ENCODE assay signal across 8 cellular contexts in the genomic region with DNA sequence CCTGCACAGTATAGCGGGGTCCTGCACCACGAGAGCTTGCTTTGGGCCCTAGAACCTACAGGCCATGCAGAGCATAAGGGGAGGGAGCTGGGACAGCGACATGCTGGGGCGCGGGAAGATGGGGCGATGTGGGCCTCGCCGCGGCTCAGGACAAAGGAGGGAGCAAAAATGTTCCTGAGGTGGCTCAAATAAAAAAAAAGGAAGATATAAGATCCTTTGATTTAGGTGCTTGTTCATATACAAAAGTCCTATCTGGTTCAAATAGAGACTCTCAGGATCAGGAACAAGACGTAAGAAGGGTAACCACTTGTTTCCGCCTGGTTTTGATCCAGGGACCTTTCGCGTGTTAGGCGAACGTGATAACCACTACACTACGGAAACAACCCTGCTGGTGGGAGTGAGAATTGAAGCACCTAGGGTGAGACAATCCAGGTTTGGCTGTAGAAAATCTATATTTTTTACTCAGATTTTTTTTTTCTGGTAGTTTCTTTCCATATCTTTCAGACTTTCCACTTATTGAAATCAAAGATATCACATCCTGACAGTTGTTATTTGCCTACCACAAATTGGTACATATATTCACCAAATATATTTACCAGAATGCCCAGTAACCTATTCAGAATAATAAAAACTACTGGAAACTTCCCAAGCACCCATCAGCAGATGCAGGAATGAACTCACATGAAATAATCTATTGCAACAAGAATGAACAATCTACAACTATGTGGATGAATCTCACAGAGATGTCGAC.
DNase-seq lines count a peak whose midpoint lies in the region; ATAC-seq, FAIRE-seq and TF ChIP-seq lines count a peak whose summit lies in the region.

No MANE protein-coding gene starts in this region.

- H2AFZ ChIP-seq in endothelial cell of umbilical vein (ENCODE audit: low read depth, low read length): no peak overlapping the region

- dilution Hi-C loops in endothelial cell of umbilical vein (cut with MboI; ENCODE audit: extremely low pct_ligation_motif_present, low sequenced_read_pairs): no loop called here

- H3K4me3 ChIP-seq in endothelial cell of umbilical vein (replicated peaks in 1 of 3; ENCODE audit: insufficient read depth in 1 of 3, low read depth in 1 of 3, low read length in 3 of 3): no peak overlapping the region

- in situ Hi-C loops in SK-MEL-5 (cut with HindIII; ENCODE audit: low pct_unique_long_range_greater_than_20kb, low sequenced_read_pairs): no loop called here

- peak overlapping the region; percentile 12 for H3K4me2 ChIP-seq in endothelial cell of umbilical vein (ENCODE audit: insufficient read depth, low read length)

- no peaks in the 10 kb centered on the region for H3K79me2 ChIP-seq in endothelial cell of umbilical vein (ENCODE audit: control insufficient read depth, insufficient read depth, low read length)

- no peak overlapping the region for H3K9ac ChIP-seq in endothelial cell of umbilical vein (replicated peaks; ENCODE audit: extremely low read depth, insufficient read depth, low read length)

- H4K20me1 ChIP-seq in endothelial cell of umbilical vein (replicated peaks; ENCODE audit: control insufficient read depth, extremely low read depth, insufficient read depth, low read length): no peaks in the 10 kb centered on the region

- no peaks in the 10 kb centered on the region for H3K9me1 ChIP-seq in endothelial cell of umbilical vein (replicated peaks; ENCODE audit: control insufficient read depth, extremely low read depth, insufficient read depth, low read length)

- no peaks in the 10 kb centered on the region for H3K36me3 ChIP-seq in endothelial cell of umbilical vein (ENCODE audit: control insufficient read depth in 2 of 2, extremely low read depth in 1 of 2, insufficient read depth in 2 of 2, low read length in 2 of 2)

- no TSS peak for BruUV-seq in endothelial cell of umbilical vein (replicated peaks; lab: Mats Ljungman, UMichigan)

- DNase-seq in EL (peak; percentile 82), SK-MEL-5 (ENCODE audit: low read depth, low spot score) (peak; percentile 97), endothelial cell of umbilical vein (ENCODE audit: low read depth, low spot score) (peak; percentile 22), HTR-8/SVneo (ENCODE audit: insufficient read length, low spot score) (no peak)
- peak; percentile 39 for DNase-seq in stimulated activated CD4-positive, alpha-beta T cell treated with anti-CD3 and anti-CD28 coated beads, Interleukin-12 subunit alpha, Interleukin-12 subunit beta, amount 100 ng/mL, for 4 hours

- POLR2A ChIA-PET in endothelial cell of umbilical vein (lab: Charles Lee): no interaction called here

- intact Hi-C loops in endothelial cell of umbilical vein (cut with micrococcal nuclease): no loop called here

- no peak for TF ChIP-seq POLR2A in endothelial cell of umbilical vein (IDR thresholded peaks at IDR 0.05; ENCODE audit: low read depth, low read length)

- ATAC-seq in HG03432 (IDR thresholded peaks at IDR 0.05; ENCODE audit: unreplicated experiment) (peak; percentile 57), GM21717 (IDR thresholded peaks at IDR 0.05; ENCODE audit: unreplicated experiment) (no peak), GM18520 (IDR thresholded peaks at IDR 0.05; ENCODE audit: unreplicated experiment) (no peak)

- H3K4me1 ChIP-seq in endothelial cell of umbilical vein (ENCODE audit: control insufficient read depth, extremely low read depth, insufficient read depth, low read length): no peaks in the 10 kb centered on the region

- H3K27me3 ChIP-seq in endothelial cell of umbilical vein (ENCODE audit: control insufficient read depth in 2 of 2, insufficient read depth in 2 of 2, low read length in 2 of 2): peaks cover 0 to 2% of the 10 kb centered on the region in 2 experiments

- H3K9me3 ChIP-seq in endothelial cell of umbilical vein (replicated peaks; ENCODE audit: control insufficient read depth, insufficient read depth, low read length): no peaks in the 10 kb centered on the region

- FAIRE-seq in endothelial cell of umbilical vein (lab: Jason Lieb, UNC): no peak
- FAIRE-seq in HTR-8/SVneo (lab: Jason Lieb, UNC): no peak

- TF ChIP-seq CTCF in endothelial cell of umbilical vein (IDR thresholded peaks at IDR 0.05; ENCODE audit: extremely low read depth in 1 of 2, insufficient read depth in 1 of 2, low read depth in 1 of 2, low read length in 2 of 2): peak in 1 of 2 donors; percentile 17

- CTCF ChIA-PET in endothelial cell of umbilical vein (lab: Charles Lee): no interaction called here

- H3K27ac ChIP-seq in endothelial cell of umbilical vein (ENCODE audit: insufficient read depth, low read depth, low read length): no peak overlapping the region

TF ChIP-seq in endothelial cell of umbilical vein, 7 proteins besides CTCF, POLR2A, EP300 and RAD21:
- TF ChIP-seq, protein P1, sequence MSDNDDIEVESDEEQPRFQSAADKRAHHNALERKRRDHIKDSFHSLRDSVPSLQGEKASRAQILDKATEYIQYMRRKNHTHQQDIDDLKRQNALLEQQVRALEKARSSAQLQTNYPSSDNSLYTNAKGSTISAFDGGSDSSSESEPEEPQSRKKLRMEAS (IDR thresholded peaks at IDR 0.05; ENCODE audit: insufficient read depth, insufficient read length): no peak
- TF ChIP-seq MYC (IDR thresholded peaks at IDR 0.05; ENCODE audit: low read depth, low read length) (no peak), FOS (IDR thresholded peaks at IDR 0.05; ENCODE audit: borderline replicate concordance, insufficient read depth, low read length) (no peak), GATA2 (IDR thresholded peaks at IDR 0.05; ENCODE audit: insufficient read depth, insufficient read length, low read depth, low read length) (no peak), POLR2AphosphoS5 (IDR thresholded peaks at IDR 0.05; ENCODE audit: insufficient read depth, low read depth, low read length) (no peak), JUN (IDR thresholded peaks at IDR 0.05; ENCODE audit: borderline replicate concordance, insufficient read depth, insufficient read length, low read depth) (no peak), EZH2 (IDR thresholded peaks at IDR 0.05; ENCODE audit: borderline replicate concordance, low read depth, low read length, severe bottlenecking) (no peak)
